25 cellular contexts compared by ENCODE assay signal in genomic region chr6:75856902-75857301, GRCh38.
DNase-seq lines count a peak whose midpoint lies in the region; ATAC-seq and TF ChIP-seq lines count a peak whose summit lies in the region.
"Had no signal": no experiment of that assay in that cellular context is flagged by ENCODE, and none has a peak within 500 bp of the region (broad histone marks: within the 10 kb centered on the region; RNA-seq: fewer than 3 reads in every experiment).

No MANE protein-coding gene starts in this region.

- ATAC-seq in activated T-cell treated with anti-CD3 and anti-CD28 coated beads, Interleukin-2, amount 50 U/mL, for 72 hours (replicated peaks in 1 of 2): no peak
- peak; percentile 52 for ATAC-seq in PC-3
- ATAC-seq: A549; CD8-positive, alpha-beta T cell; GM12878 had no signal

- no peak overlapping the region for H3K4me3 ChIP-seq in PC-3 (ENCODE audit: low read length)
- H3K4me3 ChIP-seq: A549; BLaER1 treated with 17β-estradiol and CSF1 and Interleukin-3, amounts not matched to agents 10 nM and 100 nM; GM12878 had no signal

- no peaks in the 10 kb centered on the region for H4K20me1 ChIP-seq in PC-3 (ENCODE audit: low read length)
- H4K20me1 ChIP-seq: BLaER1 treated with 17β-estradiol and CSF1 and Interleukin-3, amounts not matched to agents 10 nM and 100 nM had no signal

- H3F3A ChIP-seq in PC-3 (ENCODE audit: low read length, unreplicated experiment): no peaks in the 10 kb centered on the region

- H3K9ac ChIP-seq in PC-3 (ENCODE audit: low read length): no peak overlapping the region
- H3K9ac ChIP-seq: BLaER1 treated with 17β-estradiol and CSF1 and Interleukin-3, amounts not matched to agents 10 nM and 100 nM had no signal

- H3K27ac Mint-ChIP-seq in activated T-cell treated with anti-CD3 and anti-CD28 coated beads, Interleukin-2, amount 50 U/mL, for 72 hours: peak overlapping the region; percentile 38
- H3K27ac Mint-ChIP-seq: B cell; CD4-positive, alpha-beta T cell; CD8-positive, alpha-beta T cell had no signal

- CTCF ChIA-PET in PC-3 (lab: Charles Lee): no interaction called here

- H3K9me2 ChIP-seq in PC-3 (replicated peaks; ENCODE audit: low read length): no peaks in the 10 kb centered on the region

- no peak for DNase-seq in activated T-cell treated with anti-CD3 and anti-CD28 coated beads, Interleukin-2, amount 50 U/mL, for 72 hours
- DNase-seq in activated T-cell treated with anti-CD3 and anti-CD28 coated beads, Interleukin-2, amount 50 U/mL, for 1 hour: no peak
- DNase-seq in PC-3: no peak
- DNase-seq in SHP77 (lab: John Stamatoyannopoulos, UW): no peak
- no peak for DNase-seq in mucosa of gallbladder (ENCODE audit: low spot score)
- no peak for DNase-seq in NCI-H510A (lab: John Stamatoyannopoulos, UW)
- DNase-seq: AML-193; Caco-2; Calu3; CD4-positive, alpha-beta T cell; CD8-positive, alpha-beta T cell; DMS 273 treated with DMSO at 0.1 percent for 48 hours; DMS153; DMS53; DMS79; DND-41; EL; GDM1 had no signal

- no TSS peak for BruUV-seq in PC-3 (replicated peaks; lab: Mats Ljungman, UMichigan)

- H3K9me3 Mint-ChIP-seq in activated T-cell treated with anti-CD3 and anti-CD28 coated beads, Interleukin-2, amount 50 U/mL, for 72 hours: no peaks in the 10 kb centered on the region
- H3K9me3 Mint-ChIP-seq: CD4-positive, alpha-beta T cell; CD8-positive, alpha-beta T cell had no signal

- POLR2A ChIA-PET in PC-3 (lab: Charles Lee; ENCODE audit: unreplicated experiment): no interaction called here

- H3K79me2 ChIP-seq in PC-3 (ENCODE audit: low read length): no peaks in the 10 kb centered on the region

- H3K27me3 ChIP-seq in PC-3 (ENCODE audit: low read length): no peaks in the 10 kb centered on the region
- H3K27me3 ChIP-seq: BLaER1 treated with 17β-estradiol and CSF1 and Interleukin-3, amounts not matched to agents 10 nM and 100 nM had no signal

- H3K36me3 Mint-ChIP-seq in activated T-cell treated with anti-CD3 and anti-CD28 coated beads, Interleukin-2, amount 50 U/mL, for 72 hours (ENCODE audit: insufficient read depth in 2 of 2): no peaks in the 10 kb centered on the region
- H3K36me3 Mint-ChIP-seq: CD8-positive, alpha-beta T cell had no signal

- no peak overlapping the region for H3K4me3 Mint-ChIP-seq in activated T-cell treated with anti-CD3 and anti-CD28 coated beads, Interleukin-2, amount 50 U/mL, for 72 hours
- H3K4me3 Mint-ChIP-seq: B cell; CD4-positive, alpha-beta T cell; CD8-positive, alpha-beta T cell had no signal

- H3K36me3 ChIP-seq in PC-3 (ENCODE audit: low read depth, low read length): peaks cover 2% of the 10 kb centered on the region; the same call in 1 of the 2 replicates
- H3K36me3 ChIP-seq: BLaER1 treated with 17β-estradiol and CSF1 and Interleukin-3, amounts not matched to agents 10 nM and 100 nM had no signal

- no peak overlapping the region for H3K27ac ChIP-seq in PC-3 (ENCODE audit: low read length)
- peak overlapping the region; percentile 98 for H3K27ac ChIP-seq in VCaP
- H3K27ac ChIP-seq: 22Rv1; A549; BLaER1 treated with 17β-estradiol and CSF1 and Interleukin-3, amounts not matched to agents 10 nM and 100 nM; C4-2B had no signal

- H3K4me2 ChIP-seq in PC-3 (ENCODE audit: low read length): no peak overlapping the region
- H3K4me2 ChIP-seq: A549; BLaER1 treated with 17β-estradiol and CSF1 and Interleukin-3, amounts not matched to agents 10 nM and 100 nM had no signal

- no peaks in the 10 kb centered on the region for H3K9me3 ChIP-seq in PC-3 (ENCODE audit: low read length)
- H3K9me3 ChIP-seq: A549; BLaER1 treated with 17β-estradiol and CSF1 and Interleukin-3, amounts not matched to agents 10 nM and 100 nM; Caco-2 had no signal

- no peak overlapping the region for H2AFZ ChIP-seq in PC-3 (ENCODE audit: low read length)

- peaks cover 16% of the 10 kb centered on the region for H3K4me1 ChIP-seq in PC-3 (ENCODE audit: insufficient read depth, low read length)
- H3K4me1 ChIP-seq: Caco-2 had no signal

- intact Hi-C loops in PC-3 (cut with micrococcal nuclease): loop anchor here (5.0 kb wide), 3 partner anchors 35 to 75 kb away; no protein-coding TSS in a partner anchor

- TF ChIP-seq CTCF in PC-3 (conservative IDR thresholded peaks at IDR 0.05; ENCODE audit: low read depth, low read length): no peak
- no peak for TF ChIP-seq CTCF in VCaP (conservative IDR thresholded peaks at IDR 0.05)

- no peaks in the 10 kb centered on the region for H3K27me3 Mint-ChIP-seq in activated T-cell treated with anti-CD3 and anti-CD28 coated beads, Interleukin-2, amount 50 U/mL, for 72 hours (ENCODE audit: low read depth)

- no peaks in the 10 kb centered on the region for H3K4me1 Mint-ChIP-seq in activated T-cell treated with anti-CD3 and anti-CD28 coated beads, Interleukin-2, amount 50 U/mL, for 72 hours (ENCODE audit: low read depth)
- H3K4me1 Mint-ChIP-seq: B cell had no signal
